In genomic region chrX:47247206-47247998, GRCh38 we compare ENCODE assay signal across 1 cellular context.
TF ChIP-seq lines count a peak whose summit lies in the region.

No MANE protein-coding gene starts in this region.

TF ChIP-seq in SK-N-SH, 30 proteins besides CTCF, POLR2A, EP300 and RAD21:
- TF ChIP-seq FOSL2 (IDR thresholded peaks at IDR 0.05; ENCODE audit: borderline replicate concordance, low read depth): no peak
- no peak for TF ChIP-seq RCOR1 (IDR thresholded peaks at IDR 0.05; ENCODE audit: low read length)
- TF ChIP-seq FOXJ3 (CRISPR knock-in tag; IDR thresholded peaks at IDR 0.05): no peak
- no peak for TF ChIP-seq MAX (IDR thresholded peaks at IDR 0.05; ENCODE audit: low read depth)
